19 cellular contexts compared by ENCODE assay signal in genomic region chr10:392705-393037, GRCh38.
"Had no signal": no experiment of that assay in that cellular context is flagged by ENCODE, and none has a peak within 500 bp of the region (broad histone marks: within the 10 kb centered on the region; RNA-seq: fewer than 3 reads in every experiment).

No MANE protein-coding gene starts in this region.

- H3K9me3 Mint-ChIP-seq: activated CD4-positive, alpha-beta memory T cell treated with anti-CD3 and anti-CD28 coated beads for 36 hours; activated naive CD4-positive, alpha-beta T cell treated with anti-CD3 and anti-CD28 coated beads, Interleukin-2, amount 10 ng/mL, durations not matched to agents 7 days and 5 days; activated T-cell treated with anti-CD3 and anti-CD28 coated beads, Interleukin-2, amount 50 U/mL, for 72 hours; mesothelial cell of epicardium; naive thymus-derived CD8-positive, alpha-beta T cell; T-helper 1 cell treated with Interleukin-12 subunit alpha and Interleukin-12 subunit beta and Interleukin-4 antibody, amounts not matched to agents 30 μg/mL and 1 μg/mL, for 36 hours had no signal

- H3K4me1 Mint-ChIP-seq: activated naive CD4-positive, alpha-beta T cell treated with anti-CD3 and anti-CD28 coated beads, Interleukin-2, amount 10 ng/mL, durations not matched to agents 7 days and 5 days had no signal

- H3K27me3 ChIP-seq: esophagus muscularis mucosa, right lobe of liver, upper lobe of right lung had no signal

- H3K9ac ChIP-seq: parathyroid adenoma had no signal

- H3K4me1 ChIP-seq: right lobe of liver had no signal

- H3K27me3 Mint-ChIP-seq: activated CD4-positive, alpha-beta memory T cell treated with anti-CD3 and anti-CD28 coated beads for 36 hours had no signal

- H3K4me3 Mint-ChIP-seq: activated CD4-positive, alpha-beta memory T cell treated with anti-CD3 and anti-CD28 coated beads for 36 hours; activated naive CD4-positive, alpha-beta T cell treated with anti-CD3 and anti-CD28 coated beads, Interleukin-2, amount 10 ng/mL, durations not matched to agents 7 days and 5 days; activated T-cell treated with anti-CD3 and anti-CD28 coated beads, Interleukin-2, amount 50 U/mL, for 72 hours; mesothelial cell of epicardium; naive thymus-derived CD8-positive, alpha-beta T cell; stimulated activated memory B cell treated with anti-CD40 and anti-IgM and Interleukin-4, amounts not matched to agents 10 μg/mL and 1 μg/mL and 100 μg/mL, for 72 hours; T-helper 1 cell treated with Interleukin-12 subunit alpha and Interleukin-12 subunit beta and Interleukin-4 antibody, amounts not matched to agents 30 μg/mL and 1 μg/mL, for 36 hours had no signal

- H2AFZ ChIP-seq: parathyroid adenoma had no signal

- H3K9me3 ChIP-seq: esophagus muscularis mucosa, left ventricle myocardium inferior, right lobe of liver, upper lobe of right lung had no signal

- H3K36me3 Mint-ChIP-seq: activated naive CD4-positive, alpha-beta T cell treated with anti-CD3 and anti-CD28 coated beads, Interleukin-2, amount 10 ng/mL, durations not matched to agents 7 days and 5 days; stimulated activated memory B cell treated with anti-CD40 and anti-IgM and Interleukin-4, amounts not matched to agents 10 μg/mL and 1 μg/mL and 100 μg/mL, for 72 hours had no signal

- H3K79me2 ChIP-seq: parathyroid adenoma had no signal

- H3K4me3 ChIP-seq: esophagus muscularis mucosa, left ventricle myocardium inferior, right lobe of liver, skin epidermis, upper lobe of right lung had no signal

- H3K36me3 ChIP-seq: right lobe of liver had no signal

- H3K27ac ChIP-seq: esophagus muscularis mucosa, left ventricle myocardium inferior, parathyroid adenoma, right lobe of liver, upper lobe of right lung had no signal

- ATAC-seq: activated T-cell treated with anti-CD3 and anti-CD28 coated beads, Interleukin-2, amount 50 U/mL, for 72 hours; naive thymus-derived CD8-positive, alpha-beta T cell; right lobe of liver; stimulated activated memory B cell treated with anti-CD40 and anti-IgM and Interleukin-4, amounts not matched to agents 10 μg/mL and 1 μg/mL and 100 μg/mL, for 72 hours; upper lobe of right lung had no signal

- H3K27ac Mint-ChIP-seq: activated CD4-positive, alpha-beta memory T cell treated with anti-CD3 and anti-CD28 coated beads for 36 hours; activated naive CD4-positive, alpha-beta T cell treated with anti-CD3 and anti-CD28 coated beads, Interleukin-2, amount 10 ng/mL, durations not matched to agents 7 days and 5 days; activated T-cell treated with anti-CD3 and anti-CD28 coated beads, Interleukin-2, amount 50 U/mL, for 72 hours; mesothelial cell of epicardium; stimulated activated memory B cell treated with anti-CD40 and anti-IgM and Interleukin-4, amounts not matched to agents 10 μg/mL and 1 μg/mL and 100 μg/mL, for 72 hours; T-helper 1 cell treated with Interleukin-12 subunit alpha and Interleukin-12 subunit beta and Interleukin-4 antibody, amounts not matched to agents 30 μg/mL and 1 μg/mL, for 36 hours had no signal

- DNase-seq: activated CD4-positive, alpha-beta memory T cell treated with anti-CD3 and anti-CD28 coated beads for 36 hours; activated CD4-positive, alpha-beta T cell treated with anti-CD3 and anti-CD28 coated beads for 4 hours; activated CD4-positive, CD25-positive, alpha-beta regulatory T cell; activated effector memory CD4-positive, alpha-beta T cell treated with Interleukin-2 at 50 U/mL for 16 hours; activated naive CD4-positive, alpha-beta T cell treated with anti-CD3 and anti-CD28 coated beads, Interleukin-2, amount 10 ng/mL, durations not matched to agents 7 days and 5 days; activated T-cell treated with anti-CD3 and anti-CD28 coated beads, Interleukin-2, amount 50 U/mL, for 72 hours; amygdala; effector memory CD4-positive, alpha-beta T cell; hippocampal formation; left ventricle myocardium inferior; naive thymus-derived CD8-positive, alpha-beta T cell; right lobe of liver; upper lobe of right lung had no signal
